In the genomic region with DNA sequence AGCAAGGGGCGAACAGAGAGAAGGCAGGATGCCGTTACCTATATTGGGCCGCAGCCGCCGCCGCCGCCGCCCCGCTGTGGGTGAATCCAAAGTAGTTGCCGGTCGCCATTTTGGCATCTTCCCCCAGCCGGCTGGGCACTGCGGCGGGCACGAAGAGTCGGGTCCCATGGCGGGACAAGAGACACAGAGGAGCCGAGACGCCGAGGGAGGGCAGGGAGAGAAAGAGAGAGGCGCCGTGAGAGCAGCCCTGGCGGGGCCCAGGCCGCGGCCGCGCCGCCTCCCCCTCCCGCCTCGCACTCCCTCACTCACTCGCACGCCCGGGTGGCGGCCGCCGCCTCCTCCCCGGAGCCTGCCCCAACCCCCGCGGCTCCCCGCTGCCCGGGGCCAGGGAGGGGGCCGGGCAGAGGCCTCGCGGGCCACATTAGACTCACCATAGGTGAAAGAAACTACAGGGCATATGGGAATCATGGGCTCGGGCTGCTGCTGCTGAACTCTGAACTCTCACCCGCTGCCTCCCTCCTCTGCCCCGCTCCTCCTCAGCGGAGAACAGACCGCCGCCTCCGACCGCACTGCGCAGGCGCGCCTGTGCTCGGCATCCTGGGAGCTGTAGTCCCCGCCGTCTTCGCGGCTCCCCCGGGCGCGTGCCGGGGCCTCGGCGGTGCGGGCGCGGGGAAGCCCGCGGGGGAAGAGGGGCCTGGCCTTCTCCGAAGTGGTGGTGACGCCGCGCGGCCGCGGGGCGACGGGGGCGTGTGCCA, we compare ENCODE assay signal across 1 cellular context.
A peak's percentile ranks its signal among the peaks of the same experiment; 100 is the strongest.
TF ChIP-seq lines count a peak whose summit lies in the region.

TSS of gene ZFR (minus strand) at position 550 of the 755 bp plus-strand sequence. CDS start at position 468, 82 bp downstream.

TF ChIP-seq in K562, 482 proteins besides CTCF, POLR2A, EP300 and RAD21 (continued from another document and continues in another):
- TF ChIP-seq, protein P1, sequence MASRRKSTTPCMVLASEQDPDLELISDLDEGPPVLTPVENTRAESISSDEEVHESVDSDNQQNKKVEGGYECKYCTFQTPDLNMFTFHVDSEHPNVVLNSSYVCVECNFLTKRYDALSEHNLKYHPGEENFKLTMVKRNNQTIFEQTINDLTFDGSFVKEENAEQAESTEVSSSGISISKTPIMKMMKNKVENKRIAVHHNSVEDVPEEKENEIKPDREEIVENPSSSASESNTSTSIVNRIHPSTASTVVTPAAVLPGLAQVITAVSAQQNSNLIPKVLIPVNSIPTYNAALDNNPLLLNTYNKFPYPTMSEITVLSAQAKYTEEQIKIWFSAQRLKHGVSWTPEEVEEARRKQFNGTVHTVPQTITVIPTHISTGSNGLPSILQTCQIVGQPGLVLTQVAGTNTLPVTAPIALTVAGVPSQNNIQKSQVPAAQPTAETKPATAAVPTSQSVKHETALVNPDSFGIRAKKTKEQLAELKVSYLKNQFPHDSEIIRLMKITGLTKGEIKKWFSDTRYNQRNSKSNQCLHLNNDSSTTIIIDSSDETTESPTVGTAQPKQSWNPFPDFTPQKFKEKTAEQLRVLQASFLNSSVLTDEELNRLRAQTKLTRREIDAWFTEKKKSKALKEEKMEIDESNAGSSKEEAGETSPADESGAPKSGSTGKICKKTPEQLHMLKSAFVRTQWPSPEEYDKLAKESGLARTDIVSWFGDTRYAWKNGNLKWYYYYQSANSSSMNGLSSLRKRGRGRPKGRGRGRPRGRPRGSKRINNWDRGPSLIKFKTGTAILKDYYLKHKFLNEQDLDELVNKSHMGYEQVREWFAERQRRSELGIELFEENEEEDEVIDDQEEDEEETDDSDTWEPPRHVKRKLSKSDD (conservative IDR thresholded peaks at IDR 0.05; ENCODE audit: low read length): no peak
- TF ChIP-seq ELF2 (CRISPR knock-in tag; IDR thresholded peaks at IDR 0.05) (no peak), FOXJ3 (CRISPR knock-in tag; IDR thresholded peaks at IDR 0.05) (no peak), ZNF57 (CRISPR knock-in tag; IDR thresholded peaks at IDR 0.05) (no peak), NFRKB (IDR thresholded peaks at IDR 0.05; ENCODE audit: low read depth) (peak; percentile 62; the same call in 1 of the 2 replicates), RREB1 (CRISPR knock-in tag; IDR thresholded peaks at IDR 0.05) (no peak), MED1 (CRISPR knock-in tag; IDR thresholded peaks at IDR 0.05; ENCODE audit: borderline replicate concordance) (no peak), GABPB2 (CRISPR knock-in tag; conservative IDR thresholded peaks at IDR 0.05) (no peak), ZNF324 (CRISPR knock-in tag; IDR thresholded peaks at IDR 0.05) (no peak), CCAR2 (IDR thresholded peaks at IDR 0.05; ENCODE audit: low read depth, low read length) (no peak), ZNF395 (CRISPR knock-in tag; IDR thresholded peaks at IDR 0.05) (peak; percentile 79; the same call in 1 of the 2 replicates), ZNF444 (CRISPR knock-in tag; IDR thresholded peaks at IDR 0.05) (no peak), ZNF232 (CRISPR knock-in tag; IDR thresholded peaks at IDR 0.05) (no peak), KAT7 (CRISPR knock-in tag; IDR thresholded peaks at IDR 0.05; ENCODE audit: borderline replicate concordance) (peak; percentile 62; the same call in 1 of the 2 replicates), THRAP3 (IDR thresholded peaks at IDR 0.05; ENCODE audit: borderline replicate concordance) (no peak), CTBP1 (IDR thresholded peaks at IDR 0.05; ENCODE audit: borderline replicate concordance) (peak; percentile 34; the same call in 1 of the 2 replicates), SMAD2 (IDR thresholded peaks at IDR 0.05; ENCODE audit: low read depth, low read length) (no peak), HBP1 (CRISPR knock-in tag; IDR thresholded peaks at IDR 0.05) (0 out of 2 replicates have a peak, but pooled peaks have one; percentile 14), NFIX (CRISPR knock-in tag; IDR thresholded peaks at IDR 0.05; ENCODE audit: low read depth) (no peak), ARID1B (IDR thresholded peaks at IDR 0.05) (no peak), NBN (IDR thresholded peaks at IDR 0.05; ENCODE audit: low read depth) (no peak), E2F4 (CRISPR knock-in tag; IDR thresholded peaks at IDR 0.05; ENCODE audit: low read depth) (no peak), ARID3A (IDR thresholded peaks at IDR 0.05; ENCODE audit: borderline replicate concordance, low read depth, low read length) (no peak), RBM39 (optimal IDR thresholded peaks at IDR 0.05; ENCODE audit: low read depth, low read length) (no peak), BRCA1 (IDR thresholded peaks at IDR 0.05) (no peak), BRCA1 (CRISPR knock-in tag; IDR thresholded peaks at IDR 0.05) (peak; percentile 39; the same call in 1 of the 2 replicates), ZNF75A (CRISPR knock-in tag; IDR thresholded peaks at IDR 0.05) (no peak), PHB (CRISPR knock-in tag; IDR thresholded peaks at IDR 0.05) (no peak), ATF1 (CRISPR knock-in tag; IDR thresholded peaks at IDR 0.05) (no peak), ATF1 (tag; IDR thresholded peaks at IDR 0.05) (peak; percentile 83), TCF7 (IDR thresholded peaks at IDR 0.05; ENCODE audit: borderline replicate concordance) (no peak), CBX3 (IDR thresholded peaks at IDR 0.05; ENCODE audit: borderline replicate concordance in 1 of 2, low read length in 2 of 2) (peak in 1 of 2 experiments; percentile 97; a peak in 2 of 3 replicates), ZC3H8 (IDR thresholded peaks at IDR 0.05) (no peak), DACH1 (IDR thresholded peaks at IDR 0.05; ENCODE audit: partially characterized antibody) (peak; percentile 4), POLR3G (IDR thresholded peaks at IDR 0.05; ENCODE audit: extremely low read depth, insufficient read length, insufficient replicate concordance) (no peak), MCM2 (IDR thresholded peaks at IDR 0.05; ENCODE audit: low read depth) (no peak)
- TF ChIP-seq, protein P2, sequence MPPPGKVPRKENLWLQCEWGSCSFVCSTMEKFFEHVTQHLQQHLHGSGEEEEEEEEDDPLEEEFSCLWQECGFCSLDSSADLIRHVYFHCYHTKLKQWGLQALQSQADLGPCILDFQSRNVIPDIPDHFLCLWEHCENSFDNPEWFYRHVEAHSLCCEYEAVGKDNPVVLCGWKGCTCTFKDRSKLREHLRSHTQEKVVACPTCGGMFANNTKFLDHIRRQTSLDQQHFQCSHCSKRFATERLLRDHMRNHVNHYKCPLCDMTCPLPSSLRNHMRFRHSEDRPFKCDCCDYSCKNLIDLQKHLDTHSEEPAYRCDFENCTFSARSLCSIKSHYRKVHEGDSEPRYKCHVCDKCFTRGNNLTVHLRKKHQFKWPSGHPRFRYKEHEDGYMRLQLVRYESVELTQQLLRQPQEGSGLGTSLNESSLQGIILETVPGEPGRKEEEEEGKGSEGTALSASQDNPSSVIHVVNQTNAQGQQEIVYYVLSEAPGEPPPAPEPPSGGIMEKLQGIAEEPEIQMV (tag; conservative IDR thresholded peaks at IDR 0.05; ENCODE audit: low read depth): no peak
- TF ChIP-seq, protein P3, sequence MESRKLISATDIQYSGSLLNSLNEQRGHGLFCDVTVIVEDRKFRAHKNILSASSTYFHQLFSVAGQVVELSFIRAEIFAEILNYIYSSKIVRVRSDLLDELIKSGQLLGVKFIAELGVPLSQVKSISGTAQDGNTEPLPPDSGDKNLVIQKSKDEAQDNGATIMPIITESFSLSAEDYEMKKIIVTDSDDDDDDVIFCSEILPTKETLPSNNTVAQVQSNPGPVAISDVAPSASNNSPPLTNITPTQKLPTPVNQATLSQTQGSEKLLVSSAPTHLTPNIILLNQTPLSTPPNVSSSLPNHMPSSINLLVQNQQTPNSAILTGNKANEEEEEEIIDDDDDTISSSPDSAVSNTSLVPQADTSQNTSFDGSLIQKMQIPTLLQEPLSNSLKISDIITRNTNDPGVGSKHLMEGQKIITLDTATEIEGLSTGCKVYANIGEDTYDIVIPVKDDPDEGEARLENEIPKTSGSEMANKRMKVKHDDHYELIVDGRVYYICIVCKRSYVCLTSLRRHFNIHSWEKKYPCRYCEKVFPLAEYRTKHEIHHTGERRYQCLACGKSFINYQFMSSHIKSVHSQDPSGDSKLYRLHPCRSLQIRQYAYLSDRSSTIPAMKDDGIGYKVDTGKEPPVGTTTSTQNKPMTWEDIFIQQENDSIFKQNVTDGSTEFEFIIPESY (CRISPR knock-in tag; IDR thresholded peaks at IDR 0.05): no peak
